8 cellular contexts compared by ENCODE assay signal in genomic region chr2:163633296-163633695, GRCh38.
"Had no signal": no experiment of that assay in that cellular context is flagged by ENCODE, and none has a peak within 500 bp of the region (broad histone marks: within the 10 kb centered on the region; RNA-seq: fewer than 3 reads in every experiment).

No MANE protein-coding gene starts in this region.

- DNase-seq: GM23248, GOT3, H7, HFFc6, IMR-90 had no signal

- ATAC-seq: HCT116, K562 had no signal

- H3K9me3 ChIP-seq: HAP-1 had no signal

- H3K4me3 ChIP-seq: GM23248, HAP-1, K562 had no signal

- H3K27ac ChIP-seq: GM23248 had no signal

- H3K36me3 ChIP-seq: HAP-1 had no signal
